ENCODE assay signal across 18 cellular contexts in the genomic region with DNA sequence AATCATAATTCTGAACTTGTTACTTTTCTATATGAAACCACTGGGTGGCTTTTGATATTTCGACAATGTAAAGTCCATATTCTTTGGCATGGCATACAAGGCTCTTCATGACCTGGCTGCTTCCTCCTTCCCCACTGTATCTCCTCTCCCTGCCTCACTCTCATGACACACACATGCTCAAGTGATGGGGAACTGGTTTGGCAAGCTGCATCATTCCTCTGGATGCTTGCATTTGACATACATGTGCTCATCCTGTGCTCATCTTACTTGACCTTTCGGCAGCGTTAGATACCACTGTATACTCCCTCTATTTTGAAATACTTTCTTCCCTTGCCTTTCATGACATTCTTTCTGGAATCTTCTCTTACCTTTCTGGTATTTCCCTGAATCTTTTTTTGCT. TPM values are rescaled to one million over a fixed set of nuclear protein-coding genes. Genes with fewer than 3 reads are reported as not detected.
A peak's percentile ranks its signal among the peaks of the same experiment; 100 is the strongest.
DNase-seq lines count a peak whose midpoint lies in the region; ATAC-seq, FAIRE-seq and TF ChIP-seq lines count a peak whose summit lies in the region.
"Had no signal": no experiment of that assay in that cellular context is flagged by ENCODE, and none has a peak within 500 bp of the region (broad histone marks: within the 10 kb centered on the region; RNA-seq: fewer than 3 reads in every experiment).

No MANE protein-coding gene starts in this region.

- DNase-seq in DMS153 (lab: John Stamatoyannopoulos, UW) (peak; percentile 8), DMS153 treated with DMSO at 0.1 percent for 48 hours (lab: John Stamatoyannopoulos, UW; ENCODE audit: unreplicated experiment) (no peak), bronchial epithelial cell (ENCODE audit: low read depth) (peak; percentile 40), NCI-H146 (lab: John Stamatoyannopoulos, UW) (no peak), upper lobe of left lung (no peak)
- no peak for DNase-seq in stimulated activated CD4-positive, alpha-beta T cell treated with anti-CD3 and anti-CD28 coated beads, Interleukin-4, amount 100 ng/mL, for 4 hours
- no peak for DNase-seq in stimulated activated CD4-positive, alpha-beta T cell treated with anti-CD3 and anti-CD28 coated beads, Interleukin-15, amount 100 ng/mL, for 24 hours
- DNase-seq: Caco-2; CD8-positive, alpha-beta memory T cell; DMS79 treated with DMSO at 0.1 percent for 48 hours; EL; HCEC 1CT; HFFc6 had no signal

- H3K4me1 ChIP-seq in upper lobe of left lung: peaks cover 0 to 17% (median 2%) of the 10 kb centered on the region in 4 donors

- no peaks in the 10 kb centered on the region for H3K9me3 ChIP-seq in upper lobe of left lung
- H3K9me3 ChIP-seq: Caco-2 had no signal

- H3K27me3 ChIP-seq in bronchial epithelial cell (ENCODE audit: control insufficient read depth, insufficient read depth, low read length) (no peaks in the 10 kb centered on the region), upper lobe of left lung (no peaks in the 10 kb centered on the region)

- H3K36me3 ChIP-seq in bronchial epithelial cell (ENCODE audit: control insufficient read depth, insufficient read depth, low read length) (no peaks in the 10 kb centered on the region), upper lobe of left lung (no peaks in the 10 kb centered on the region)

- TF ChIP-seq CTCF in bronchial epithelial cell (IDR thresholded peaks at IDR 0.05; ENCODE audit: insufficient read depth, low read length, severe bottlenecking) (no peak), upper lobe of left lung (IDR thresholded peaks at IDR 0.05) (no peak)

- 98 to 100% methylated on average over 3 of the region's 3 CpGs for WGBS in upper lobe of left lung, 2 donors

- ATAC-seq in esophagus mucosa (peak; percentile 77), upper lobe of left lung (ENCODE audit: low FRiP score in 2 of 2) (no peak)

- TF ChIP-seq EP300 in upper lobe of left lung (IDR thresholded peaks at IDR 0.05): no peak

- no peak overlapping the region for H3K27ac ChIP-seq in upper lobe of left lung
- H3K27ac ChIP-seq: 22Rv1 had no signal

- H3K4me3 ChIP-seq in bronchial epithelial cell (ENCODE audit: low read depth, low read length) (no peak overlapping the region), upper lobe of left lung (no peak overlapping the region)

- no peak for FAIRE-seq in bronchial epithelial cell (lab: Jason Lieb, UNC)
- FAIRE-seq: G401.6, GM12892, GM19239 had no signal

- TF ChIP-seq POLR2A in upper lobe of left lung (IDR thresholded peaks at IDR 0.05): no peak

RNA-seq across cellular contexts. Expression of gene ZDHHC23, which starts 51.8 kb away (rescaled TPM):
- total RNA-seq in bronchial epithelial cell (1.3 TPM in 2 replicates), esophagus mucosa (3.0 TPM), upper lobe of left lung (10 to 100 TPM in 3 of 6 donors, 1 to 10 TPM in 3; 5.2 to 12.1 (median 9.7) TPM)

RNA-seq across cellular contexts. Expression of gene GRAMD1C, which starts 57.4 kb away (rescaled TPM):
- 1.1 and 1.3 TPM in 2 replicates for total RNA-seq in bronchial epithelial cell
- total RNA-seq in esophagus mucosa: 5.0 TPM
- 10 to 100 TPM in 2 of 6 donors, 1 to 10 TPM in 4; 3.7 to 40.1 (median 6.3) TPM for total RNA-seq in upper lobe of left lung

Comparison
In these comparisons a context has a peak if more than half of its experiments do, and no peak if none do; other contexts are left out.
1. DNase-seq: peak in DMS153 (single experiment) and bronchial epithelial cell (single experiment); none in DMS153 treated with DMSO at 0.1 percent for 48 hours (single experiment), stimulated activated CD4-positive, alpha-beta T cell treated with anti-CD3 and anti-CD28 coated beads, Interleukin-4, amount 100 ng/mL, for 4 hours (0 of 2), NCI-H146 (single experiment), stimulated activated CD4-positive, alpha-beta T cell treated with anti-CD3 and anti-CD28 coated beads, Interleukin-15, amount 100 ng/mL, for 24 hours (single experiment) and upper lobe of left lung (0 of 2).